ENCODE assay signal across 1 cellular context in genomic region chr1:110916274-110916668, GRCh38.
TF ChIP-seq lines count a peak whose summit lies in the region.

No MANE protein-coding gene starts in this region.

TF ChIP-seq in HCT116, 20 proteins besides CTCF, POLR2A, EP300 and RAD21 (continued from another document):
- TF ChIP-seq, protein P1, sequence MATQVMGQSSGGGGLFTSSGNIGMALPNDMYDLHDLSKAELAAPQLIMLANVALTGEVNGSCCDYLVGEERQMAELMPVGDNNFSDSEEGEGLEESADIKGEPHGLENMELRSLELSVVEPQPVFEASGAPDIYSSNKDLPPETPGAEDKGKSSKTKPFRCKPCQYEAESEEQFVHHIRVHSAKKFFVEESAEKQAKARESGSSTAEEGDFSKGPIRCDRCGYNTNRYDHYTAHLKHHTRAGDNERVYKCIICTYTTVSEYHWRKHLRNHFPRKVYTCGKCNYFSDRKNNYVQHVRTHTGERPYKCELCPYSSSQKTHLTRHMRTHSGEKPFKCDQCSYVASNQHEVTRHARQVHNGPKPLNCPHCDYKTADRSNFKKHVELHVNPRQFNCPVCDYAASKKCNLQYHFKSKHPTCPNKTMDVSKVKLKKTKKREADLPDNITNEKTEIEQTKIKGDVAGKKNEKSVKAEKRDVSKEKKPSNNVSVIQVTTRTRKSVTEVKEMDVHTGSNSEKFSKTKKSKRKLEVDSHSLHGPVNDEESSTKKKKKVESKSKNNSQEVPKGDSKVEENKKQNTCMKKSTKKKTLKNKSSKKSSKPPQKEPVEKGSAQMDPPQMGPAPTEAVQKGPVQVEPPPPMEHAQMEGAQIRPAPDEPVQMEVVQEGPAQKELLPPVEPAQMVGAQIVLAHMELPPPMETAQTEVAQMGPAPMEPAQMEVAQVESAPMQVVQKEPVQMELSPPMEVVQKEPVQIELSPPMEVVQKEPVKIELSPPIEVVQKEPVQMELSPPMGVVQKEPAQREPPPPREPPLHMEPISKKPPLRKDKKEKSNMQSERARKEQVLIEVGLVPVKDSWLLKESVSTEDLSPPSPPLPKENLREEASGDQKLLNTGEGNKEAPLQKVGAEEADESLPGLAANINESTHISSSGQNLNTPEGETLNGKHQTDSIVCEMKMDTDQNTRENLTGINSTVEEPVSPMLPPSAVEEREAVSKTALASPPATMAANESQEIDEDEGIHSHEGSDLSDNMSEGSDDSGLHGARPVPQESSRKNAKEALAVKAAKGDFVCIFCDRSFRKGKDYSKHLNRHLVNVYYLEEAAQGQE (IDR thresholded peaks at IDR 0.05; ENCODE audit: low read depth), result no peak
- TF ChIP-seq SRF (IDR thresholded peaks at IDR 0.05; ENCODE audit: low read depth) (no peak), SP1 (IDR thresholded peaks at IDR 0.05; ENCODE audit: low read depth) (no peak), CEBPB (IDR thresholded peaks at IDR 0.05; ENCODE audit: low read depth) (no peak), MAX (IDR thresholded peaks at IDR 0.05) (no peak)
TF ChIP-seq in HCT116: peak in this region for 0.
